ENCODE assay signal across 29 cellular contexts in genomic region chr1:108845991-108846390, GRCh38. TPM values are rescaled to one million over a fixed set of nuclear protein-coding genes. Genes with fewer than 3 reads are reported as not detected.
DNase-seq lines count a peak whose midpoint lies in the region; ATAC-seq, FAIRE-seq and TF ChIP-seq lines count a peak whose summit lies in the region.
"Had no signal": no experiment of that assay in that cellular context is flagged by ENCODE, and none has a peak within 500 bp of the region (broad histone marks: within the 10 kb centered on the region; RNA-seq: fewer than 3 reads in every experiment).

No MANE protein-coding gene starts in this region.

- TF ChIP-seq POLR2A in K562 (conservative IDR thresholded peaks at IDR 0.05), result no peak
- no peak for TF ChIP-seq POLR2A in suprapubic skin (IDR thresholded peaks at IDR 0.05)

- intact Hi-C loops in K562 (cut with micrococcal nuclease), result no loop called here

- peak; percentile 22 for ATAC-seq in K562
- ATAC-seq: gastrocnemius medialis; natural killer cell treated with Interleukin-12 subunit alpha and Interleukin-12 subunit beta and Interleukin-15 and Interleukin-18, amount 100 ng/mL, for 72 hours; sciatic nerve had no signal

- CTCF ChIA-PET in K562 (lab: Yijun Ruan, JAX; ENCODE audit: low intra/inter-chr PET ratio), result no interaction called here

- no peaks in the 10 kb centered on the region for H4K20me1 ChIP-seq in K562 (replicated peaks; ENCODE audit: control insufficient read depth, insufficient read depth, low read length)

- no peak for FAIRE-seq in K562 (lab: Jason Lieb, UNC)
- FAIRE-seq: HTR-8/SVneo, TTC549 had no signal

- no peak overlapping the region for H3K27ac ChIP-seq in K562 (ENCODE audit: extremely low read depth, low read depth, low read length)
- peak overlapping the region; percentile 55 for H3K27ac ChIP-seq in suprapubic skin
- H3K27ac ChIP-seq: gastrocnemius medialis, KMS-11, left ventricle myocardium inferior, tibial artery had no signal

- H3K9me3 ChIP-seq in K562 (replicated peaks; ENCODE audit: control insufficient read depth, insufficient read depth, low read depth, low read length) (no peaks in the 10 kb centered on the region), suprapubic skin (no peaks in the 10 kb centered on the region)
- H3K9me3 ChIP-seq: esophagus muscularis mucosa, gastrocnemius medialis, left ventricle myocardium inferior, tibial artery had no signal

- in situ Hi-C loops in K562 (cut with MboI), result no loop called here

- TF ChIP-seq CTCF in K562 (IDR thresholded peaks at IDR 0.05 in 2 of 3, conservative IDR thresholded peaks at IDR 0.05 in 1 of 3; ENCODE audit: insufficient read depth in 2 of 3, low read depth in 1 of 3, low read length in 3 of 3), result no peak
- TF ChIP-seq CTCF in suprapubic skin (IDR thresholded peaks at IDR 0.05), result no peak

- POLR2A ChIA-PET in K562 (lab: Yijun Ruan, JAX), result interaction anchor here (0.6 to 1.6 kb wide), 4 partner anchors 12 to 110 kb away, joined by 3 to 6 read pairs (median 4); no protein-coding TSS in a partner anchor

- no peak for TF ChIP-seq RAD21 in K562 (CRISPR knock-in tag; conservative IDR thresholded peaks at IDR 0.05 in 1 of 2, IDR thresholded peaks at IDR 0.05 in 1 of 2)

- H3K9me1 ChIP-seq in K562 (ENCODE audit: control insufficient read depth, insufficient read depth, low read length), result no peaks in the 10 kb centered on the region

- H3K36me3 ChIP-seq in K562 (ENCODE audit: control insufficient read depth, insufficient read depth, low read length) (no peaks in the 10 kb centered on the region), suprapubic skin (no peaks in the 10 kb centered on the region)
- H3K36me3 ChIP-seq: esophagus muscularis mucosa, gastrocnemius medialis, left ventricle myocardium inferior, tibial artery had no signal

- no TSS peak for BruUV-seq in K562 (replicated peaks; lab: Mats Ljungman, UMichigan)

- H3K27me3 ChIP-seq in K562 (ENCODE audit: control insufficient read depth in 2 of 2, insufficient read depth in 2 of 2, low read length in 2 of 2) (peaks cover 12 to 18% of the 10 kb centered on the region in 2 experiments; a peak in 3 of 5 replicates), suprapubic skin (no peaks in the 10 kb centered on the region)
- H3K27me3 ChIP-seq: esophagus muscularis mucosa, gastrocnemius medialis, tibial artery had no signal

- no peak overlapping the region for H2AFZ ChIP-seq in K562 (ENCODE audit: low read depth, low read length)

- H3K4me1 ChIP-seq in K562 (replicated peaks in 1 of 2; ENCODE audit: control insufficient read depth in 2 of 2, insufficient read depth in 2 of 2, low read length in 2 of 2), result peaks cover 0 to 5% of the 10 kb centered on the region in 2 experiments; a peak in 1 of 5 replicates
- H3K4me1 ChIP-seq in suprapubic skin, result peaks cover 18% of the 10 kb centered on the region

- DNase-seq in NOMO-1 treated with DMSO at 0.1 percent for 48 hours (lab: John Stamatoyannopoulos, UW; ENCODE audit: unreplicated experiment), result peak; percentile 56
- DNase-seq in K562 (ENCODE audit: extremely low read depth in 1 of 4, low spot score in 3 of 4), result no peak
- peak; percentile 33 for DNase-seq in iPS-NIHi7 (ENCODE audit: extremely low spot score)
- no peak for DNase-seq in suprapubic skin (ENCODE audit: low spot score in 2 of 2)
- no peak for DNase-seq in HCEC 1CT
- DNase-seq in SIG-M5 treated with dmso at 0.1 percent for 504 hours (lab: John Stamatoyannopoulos, UW; ENCODE audit: unreplicated experiment), result no peak
- no peak for DNase-seq in NCI-H748 (lab: John Stamatoyannopoulos, UW; ENCODE audit: unreplicated experiment)
- DNase-seq: activated CD4-positive, alpha-beta memory T cell treated with anti-CD3 and anti-CD28 coated beads, Interleukin-2, amount 10 ng/mL, durations not matched to agents 7 days and 5 days; activated CD4-positive, CD25-positive, alpha-beta regulatory T cell treated with anti-CD3 and anti-CD28 coated beads, Interleukin-2, amount 50 U/mL, for 72 hours; activated gamma-delta T cell; CD4-positive, alpha-beta T cell; DMS53; effector CD4-positive, alpha-beta T cell; gastrocnemius medialis; GDM1; hippocampal formation; left ventricle myocardium inferior; MV-4-11; NCI-H187; NCI-H2227 treated with DMSO at 0.1 percent for 48 hours; SIG-M5; T-helper 1 cell; tibial artery had no signal

- no peak overlapping the region for H3K9ac ChIP-seq in K562 (ENCODE audit: insufficient read depth in 1 of 2, low read depth in 2 of 2, low read length in 2 of 2)
- H3K9ac ChIP-seq: KMS-11 had no signal

- 10% methylated on average over 6 of the region's 6 CpGs for WGBS in K562 (ENCODE audit: insufficient coverage, low coverage, missing lambda C conversion rate)
- whole genome bisulfite sequencing in suprapubic skin, result 53% methylated on average over 6 of the region's 6 CpGs

- no peak for TF ChIP-seq EP300 in K562 (IDR thresholded peaks at IDR 0.05; ENCODE audit: low read length)
- no peak for TF ChIP-seq EP300 in suprapubic skin (IDR thresholded peaks at IDR 0.05)

- H3K79me2 ChIP-seq in K562 (ENCODE audit: control insufficient read depth, insufficient read depth, low read length), result no peaks in the 10 kb centered on the region

- H3K4me2 ChIP-seq in K562 (ENCODE audit: insufficient read depth, low read length), result no peak overlapping the region
- H3K4me2 ChIP-seq: KMS-11 had no signal

- H3K4me3 ChIP-seq in K562 (no peak overlapping the region), suprapubic skin (no peak overlapping the region)
- H3K4me3 ChIP-seq: esophagus muscularis mucosa, gastrocnemius medialis, left ventricle myocardium inferior, tibial artery had no signal

TF ChIP-seq in K562, 482 proteins besides CTCF, POLR2A, EP300 and RAD21:
- TF ChIP-seq SIN3A (IDR thresholded peaks at IDR 0.05; ENCODE audit: borderline replicate concordance in 2 of 2, control insufficient read depth in 1 of 2, low read depth in 2 of 2, low read length in 2 of 2), result no peak
- no peak for TF ChIP-seq GTF2A2 (tag; IDR thresholded peaks at IDR 0.05)

RNA-seq across cellular contexts. Expression of gene AKNAD1, which starts 10.9 kb away (rescaled TPM):
- not detected in 2 replicates for total RNA-seq in K562 (2011; cell fraction: chromatin; rRNA removed; ENCODE audit: low replicate concordance)
- total RNA-seq in K562 (2011; cell fraction: nucleolus; rRNA removed), result not detected in 2 replicates
- not detected in 2 replicates for total RNA-seq in K562 (2011; cell fraction: nucleoplasm; rRNA removed)
- total RNA-seq in K562 (2014; rRNA removed) (not detected in 2 replicates), K562 (2014; rRNA removed; fragmentation: Illumina TruSeq; extraction: Trizol) (not detected in 2 replicates), K562 (2015; rRNA removed; fragmentation: Illumina TruSeq; extraction: Trizol) (not detected in 2 replicates), K562 (2021) (not detected in 2 replicates), suprapubic skin (1 to 10 TPM in 3 of 4 donors, not detected in 1; 2.2 to 6.5 (median 2.7) TPM)
- polyA plus RNA-seq in K562 (2011; rRNA removed) (not detected in 2 replicates), K562 (2014; fragmentation: Illumina TruSeq; extraction: Trizol) (0.30 TPM in 1 of 2 replicates, not detected in the other), K562 (2014; fragmentation: Nextera tagmentation; extraction: Ambion mirVana) (under 1 TPM in 1 of 2 experiments, not detected in 1; 0.13 TPM), K562 (2014; rRNA removed) (not detected in 2 replicates)
- not detected in 2 replicates for polyA plus RNA-seq in K562 (2011; cell fraction: cytosol; rRNA removed)
- polyA plus RNA-seq in K562 (2011; cell fraction: nucleus; rRNA removed), result not detected in 2 replicates
- not detected in 2 replicates for polyA plus RNA-seq in K562 (2012)
- polyA minus RNA-seq in K562 (2011; rRNA and poly(A)+ RNA removed), result not detected in 2 replicates
- polyA minus RNA-seq in K562 (2011; cell fraction: cytosol; rRNA and poly(A)+ RNA removed), result not detected in 2 replicates
- not detected in 2 replicates for polyA minus RNA-seq in K562 (2011; cell fraction: nucleus; rRNA and poly(A)+ RNA removed)
- total RNA-seq: activated CD4-positive, alpha-beta memory T cell treated with anti-CD3 and anti-CD28 coated beads, Interleukin-2, amount 10 ng/mL, durations not matched to agents 7 days and 5 days; CD4-positive, alpha-beta T cell; left ventricle myocardium inferior; natural killer cell treated with Interleukin-12 subunit alpha and Interleukin-12 subunit beta and Interleukin-15 and Interleukin-18, amount 100 ng/mL, for 72 hours had no signal

RNA-seq across cellular contexts. Expression of gene GPSM2, which starts 30.8 kb away (rescaled TPM):
- total RNA-seq in K562 (2011; cell fraction: chromatin; rRNA removed; ENCODE audit: low replicate concordance), result 18.4 and 43.2 TPM in 2 replicates
- total RNA-seq in K562 (2011; cell fraction: nucleolus; rRNA removed), result 7.0 and 7.4 TPM in 2 replicates
- 17.6 and 19.1 TPM in 2 replicates for total RNA-seq in K562 (2011; cell fraction: nucleoplasm; rRNA removed)
- total RNA-seq in K562 (2014; rRNA removed) (27.0 and 29.2 TPM in 2 replicates), K562 (2014; rRNA removed; fragmentation: Illumina TruSeq; extraction: Trizol) (39.1 and 41.5 TPM in 2 replicates), K562 (2015; rRNA removed; fragmentation: Illumina TruSeq; extraction: Trizol) (40.9 and 50.8 TPM in 2 replicates), K562 (2021) (28.9 and 32.1 TPM in 2 replicates), suprapubic skin (100 to 1,000 TPM in 3 of 4 donors, 10 to 100 TPM in 1; 97.4 to 174 (median 136) TPM)
- polyA plus RNA-seq in K562 (2011; rRNA removed) (28.1 and 37.8 TPM in 2 replicates), K562 (2014; fragmentation: Illumina TruSeq; extraction: Trizol) (25.2 and 34.4 TPM in 2 replicates), K562 (2014; fragmentation: Nextera tagmentation; extraction: Ambion mirVana) (1 to 10 TPM; 7.8 to 8.4 TPM), K562 (2014; rRNA removed) (26.5 and 28.5 TPM in 2 replicates)
- polyA plus RNA-seq in K562 (2011; cell fraction: cytosol; rRNA removed), result 10.8 and 18.3 TPM in 2 replicates
- polyA plus RNA-seq in K562 (2011; cell fraction: nucleus; rRNA removed), result 9.1 and 14.4 TPM in 2 replicates
- polyA plus RNA-seq in K562 (2012), result 21.8 and 25.7 TPM in 2 replicates
- polyA minus RNA-seq in K562 (2011; rRNA and poly(A)+ RNA removed), result 45.9 and 46.7 TPM in 2 replicates
- 19.4 and 22.1 TPM in 2 replicates for polyA minus RNA-seq in K562 (2011; cell fraction: cytosol; rRNA and poly(A)+ RNA removed)
- 7.5 and 17.2 TPM in 2 replicates for polyA minus RNA-seq in K562 (2011; cell fraction: nucleus; rRNA and poly(A)+ RNA removed)

Comparison
In these comparisons a context has a peak if more than half of its experiments do, and no peak if none do; other contexts are left out.
1. DNase-seq: peak in NOMO-1 treated with DMSO at 0.1 percent for 48 hours (single experiment) and iPS-NIHi7 (single experiment); none in K562 (0 of 4), suprapubic skin (0 of 2), HCEC 1CT (single experiment), SIG-M5 treated with dmso at 0.1 percent for 504 hours (single experiment) and NCI-H748 (single experiment).